ENCODE assay signal across 13 cellular contexts in the genomic region with DNA sequence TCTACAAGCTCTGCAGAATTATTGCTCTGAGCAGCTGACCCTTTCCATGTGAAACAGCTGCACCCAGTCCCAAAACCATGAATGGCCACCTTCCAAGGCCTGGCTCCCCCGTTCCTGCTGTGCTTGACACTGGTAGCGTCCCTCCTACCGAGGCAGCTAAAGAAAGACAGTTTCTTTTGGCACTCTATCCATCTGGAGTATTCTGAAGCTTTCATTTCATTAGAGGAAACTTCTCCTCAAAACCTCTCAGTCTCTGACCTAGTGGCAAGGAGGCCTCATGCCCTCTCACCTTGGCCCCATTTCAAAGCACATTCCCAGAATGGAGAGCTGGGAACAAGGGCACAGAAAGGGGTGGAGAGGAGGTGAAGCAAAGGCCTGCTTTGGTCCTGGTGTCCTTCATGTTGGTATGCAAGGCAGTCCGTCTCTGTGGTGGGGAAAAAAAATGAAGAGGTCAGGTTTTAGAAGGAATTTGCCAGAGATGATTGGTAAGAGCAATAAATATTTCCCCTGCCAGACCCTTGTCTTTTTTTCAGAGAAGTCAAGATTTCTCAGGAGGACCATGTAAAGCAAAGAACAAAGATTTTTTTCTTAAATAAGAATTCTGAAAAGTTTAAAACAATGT.
DNase-seq lines count a peak whose midpoint lies in the region; ATAC-seq and TF ChIP-seq lines count a peak whose summit lies in the region.
"Had no signal": no experiment of that assay in that cellular context is flagged by ENCODE, and none has a peak within 500 bp of the region (broad histone marks: within the 10 kb centered on the region; RNA-seq: fewer than 3 reads in every experiment).

No MANE protein-coding gene starts in this region.

- TF ChIP-seq CTCF in GM23338 (conservative IDR thresholded peaks at IDR 0.05; ENCODE audit: low read depth in 2 of 2): no peak
- TF ChIP-seq CTCF in coronary artery (IDR thresholded peaks at IDR 0.05): no peak

- no peak overlapping the region for H2AFZ ChIP-seq in GM23338

- H3K27me3 ChIP-seq in GM23338 (ENCODE audit: insufficient read depth) (no peaks in the 10 kb centered on the region), subcutaneous abdominal adipose tissue (ENCODE audit: control insufficient read depth in 5 of 5, insufficient read depth in 4 of 5, low read length in 5 of 5) (no peaks in the 10 kb centered on the region)
- H3K27me3 ChIP-seq: heart left ventricle had no signal

- H3K9me3 Mint-ChIP-seq in GM23338: no peaks in the 10 kb centered on the region

- H3K9me2 ChIP-seq in GM23338 (ENCODE audit: insufficient read depth): no peaks in the 10 kb centered on the region

- peaks cover 39% of the 10 kb centered on the region for H3K4me1 Mint-ChIP-seq in GM23338

- H3K9ac ChIP-seq in subcutaneous abdominal adipose tissue (ENCODE audit: low read length in 5 of 5): peak overlapping the region in 2 of 5 donors; percentile 53 to 58

- H3K79me2 ChIP-seq in GM23338 (replicated peaks; ENCODE audit: insufficient read depth): no peaks in the 10 kb centered on the region

- 90 to 96% methylated on average over 2 to 3 of the region's 4 CpGs for WGBS in mesodermal cell (ENCODE audit: insufficient coverage in 2 of 2), 2 experiments

- H3F3A ChIP-seq in GM23338 (replicated peaks; ENCODE audit: low read depth): no peaks in the 10 kb centered on the region

- peaks cover 31% of the 10 kb centered on the region for H3K36me3 Mint-ChIP-seq in GM23338 (ENCODE audit: low read depth)

- H3K27ac Mint-ChIP-seq in GM23338: peak overlapping the region; percentile 6; the same call in 1 of the 2 replicates

- ATAC-seq in GM23338 (no peak), GM19328 (IDR thresholded peaks at IDR 0.05; ENCODE audit: unreplicated experiment) (no peak)

- no peak overlapping the region for H3K4me3 ChIP-seq in GM23338
- H3K4me3 ChIP-seq in coronary artery: peak overlapping the region; percentile 39
- H3K4me3 ChIP-seq in mesodermal cell (ENCODE audit: extremely low read depth, insufficient read depth, low read length, poor library complexity, severe bottlenecking): no peak overlapping the region
- H3K4me3 ChIP-seq in subcutaneous abdominal adipose tissue (ENCODE audit: low read depth in 1 of 5, low read length in 5 of 5): peak overlapping the region in 3 of 5 donors; percentile 12 to 53 (median 40)

- peaks cover 16% of the 10 kb centered on the region; the same call in 1 of the 2 replicates for H3K4me1 ChIP-seq in GM23338 (ENCODE audit: insufficient read depth)
- peaks cover 26% of the 10 kb centered on the region for H3K4me1 ChIP-seq in mesodermal cell (ENCODE audit: control insufficient read depth, insufficient read depth, low read length, poor library complexity, severe bottlenecking)
- peaks cover 3 to 50% (median 35%) of the 10 kb centered on the region in 5 donors for H3K4me1 ChIP-seq in subcutaneous abdominal adipose tissue (ENCODE audit: control insufficient read depth in 5 of 5, insufficient read depth in 5 of 5, low read length in 5 of 5)

- H3K4me2 ChIP-seq in GM23338: no peak overlapping the region

- no peak overlapping the region for H3K27ac ChIP-seq in GM23338 (ENCODE audit: low read depth)
- peak overlapping the region; percentile 33 to 76 for H3K27ac ChIP-seq in coronary artery
- peak overlapping the region; percentile 78 for H3K27ac ChIP-seq in mesodermal cell (ENCODE audit: low read depth, low read length, severe bottlenecking)
- peak overlapping the region; percentile 74 for H3K27ac ChIP-seq in subcutaneous abdominal adipose tissue (ENCODE audit: low read depth, low read length)

- no peak overlapping the region for H3K4me3 Mint-ChIP-seq in GM23338

- DNase-seq in GM23338 (ENCODE audit: low spot score) (no peak), coronary artery (ENCODE audit: low spot score) (no peak), DMS53 (lab: John Stamatoyannopoulos, UW) (no peak), inferior parietal cortex (ENCODE audit: extremely low spot score) (no peak)
- DNase-seq in activated CD4-positive, alpha-beta T cell treated with anti-CD3 and anti-CD28 coated beads, Interleukin-2, amount 50 U/mL, for 4 hours: no peak
- DNase-seq: erythroblast; KG1; NK-92 treated with Interleukin-12 subunit alpha and Interleukin-12 subunit beta, amount 100 ng/mL, for 24 hours; stimulated activated naive CD4-positive, alpha-beta T cell treated with Interleukin-2 at 50 U/mL for 16 hours had no signal

- H3K27me3 Mint-ChIP-seq in GM23338 (ENCODE audit: insufficient read depth, low read depth, poor library complexity): peaks cover 8% of the 10 kb centered on the region

- H4K20me1 ChIP-seq in GM23338 (replicated peaks; ENCODE audit: insufficient read depth): no peaks in the 10 kb centered on the region

- 0 out of 2 replicates have a peak, but pooled peaks cover 8% of the 10 kb centered on the region for H3K36me3 ChIP-seq in GM23338 (ENCODE audit: insufficient read depth)
- peaks cover 30% of the 10 kb centered on the region for H3K36me3 ChIP-seq in mesodermal cell (ENCODE audit: control insufficient read depth, insufficient read depth, low read length)
- peaks cover 11 to 31% (median 17%) of the 10 kb centered on the region in 5 donors for H3K36me3 ChIP-seq in subcutaneous abdominal adipose tissue (ENCODE audit: control insufficient read depth in 5 of 5, insufficient read depth in 5 of 5, low read length in 5 of 5)

- H3K9me3 ChIP-seq in mesodermal cell (ENCODE audit: control insufficient read depth, low read length): no peaks in the 10 kb centered on the region
- no peaks in the 10 kb centered on the region for H3K9me3 ChIP-seq in subcutaneous abdominal adipose tissue (ENCODE audit: control insufficient read depth in 5 of 5, low read length in 5 of 5)
- H3K9me3 ChIP-seq: heart left ventricle had no signal

TF ChIP-seq in GM23338, 12 proteins besides CTCF, POLR2A, EP300 and RAD21:
- TF ChIP-seq NANOG (IDR thresholded peaks at IDR 0.05; ENCODE audit: borderline replicate concordance) (no peak), ZNF114 (CRISPR knock-in tag; IDR thresholded peaks at IDR 0.05) (no peak), STAT1 (IDR thresholded peaks at IDR 0.05; ENCODE audit: unreplicated experiment) (no peak), EZH2 (IDR thresholded peaks at IDR 0.05; ENCODE audit: low read depth, unreplicated experiment) (no peak), JUNB (IDR thresholded peaks at IDR 0.05; ENCODE audit: unreplicated experiment) (no peak), ZNF331 (CRISPR knock-in tag; IDR thresholded peaks at IDR 0.05; ENCODE audit: low read depth) (no peak)
- TF ChIP-seq, protein P1, sequence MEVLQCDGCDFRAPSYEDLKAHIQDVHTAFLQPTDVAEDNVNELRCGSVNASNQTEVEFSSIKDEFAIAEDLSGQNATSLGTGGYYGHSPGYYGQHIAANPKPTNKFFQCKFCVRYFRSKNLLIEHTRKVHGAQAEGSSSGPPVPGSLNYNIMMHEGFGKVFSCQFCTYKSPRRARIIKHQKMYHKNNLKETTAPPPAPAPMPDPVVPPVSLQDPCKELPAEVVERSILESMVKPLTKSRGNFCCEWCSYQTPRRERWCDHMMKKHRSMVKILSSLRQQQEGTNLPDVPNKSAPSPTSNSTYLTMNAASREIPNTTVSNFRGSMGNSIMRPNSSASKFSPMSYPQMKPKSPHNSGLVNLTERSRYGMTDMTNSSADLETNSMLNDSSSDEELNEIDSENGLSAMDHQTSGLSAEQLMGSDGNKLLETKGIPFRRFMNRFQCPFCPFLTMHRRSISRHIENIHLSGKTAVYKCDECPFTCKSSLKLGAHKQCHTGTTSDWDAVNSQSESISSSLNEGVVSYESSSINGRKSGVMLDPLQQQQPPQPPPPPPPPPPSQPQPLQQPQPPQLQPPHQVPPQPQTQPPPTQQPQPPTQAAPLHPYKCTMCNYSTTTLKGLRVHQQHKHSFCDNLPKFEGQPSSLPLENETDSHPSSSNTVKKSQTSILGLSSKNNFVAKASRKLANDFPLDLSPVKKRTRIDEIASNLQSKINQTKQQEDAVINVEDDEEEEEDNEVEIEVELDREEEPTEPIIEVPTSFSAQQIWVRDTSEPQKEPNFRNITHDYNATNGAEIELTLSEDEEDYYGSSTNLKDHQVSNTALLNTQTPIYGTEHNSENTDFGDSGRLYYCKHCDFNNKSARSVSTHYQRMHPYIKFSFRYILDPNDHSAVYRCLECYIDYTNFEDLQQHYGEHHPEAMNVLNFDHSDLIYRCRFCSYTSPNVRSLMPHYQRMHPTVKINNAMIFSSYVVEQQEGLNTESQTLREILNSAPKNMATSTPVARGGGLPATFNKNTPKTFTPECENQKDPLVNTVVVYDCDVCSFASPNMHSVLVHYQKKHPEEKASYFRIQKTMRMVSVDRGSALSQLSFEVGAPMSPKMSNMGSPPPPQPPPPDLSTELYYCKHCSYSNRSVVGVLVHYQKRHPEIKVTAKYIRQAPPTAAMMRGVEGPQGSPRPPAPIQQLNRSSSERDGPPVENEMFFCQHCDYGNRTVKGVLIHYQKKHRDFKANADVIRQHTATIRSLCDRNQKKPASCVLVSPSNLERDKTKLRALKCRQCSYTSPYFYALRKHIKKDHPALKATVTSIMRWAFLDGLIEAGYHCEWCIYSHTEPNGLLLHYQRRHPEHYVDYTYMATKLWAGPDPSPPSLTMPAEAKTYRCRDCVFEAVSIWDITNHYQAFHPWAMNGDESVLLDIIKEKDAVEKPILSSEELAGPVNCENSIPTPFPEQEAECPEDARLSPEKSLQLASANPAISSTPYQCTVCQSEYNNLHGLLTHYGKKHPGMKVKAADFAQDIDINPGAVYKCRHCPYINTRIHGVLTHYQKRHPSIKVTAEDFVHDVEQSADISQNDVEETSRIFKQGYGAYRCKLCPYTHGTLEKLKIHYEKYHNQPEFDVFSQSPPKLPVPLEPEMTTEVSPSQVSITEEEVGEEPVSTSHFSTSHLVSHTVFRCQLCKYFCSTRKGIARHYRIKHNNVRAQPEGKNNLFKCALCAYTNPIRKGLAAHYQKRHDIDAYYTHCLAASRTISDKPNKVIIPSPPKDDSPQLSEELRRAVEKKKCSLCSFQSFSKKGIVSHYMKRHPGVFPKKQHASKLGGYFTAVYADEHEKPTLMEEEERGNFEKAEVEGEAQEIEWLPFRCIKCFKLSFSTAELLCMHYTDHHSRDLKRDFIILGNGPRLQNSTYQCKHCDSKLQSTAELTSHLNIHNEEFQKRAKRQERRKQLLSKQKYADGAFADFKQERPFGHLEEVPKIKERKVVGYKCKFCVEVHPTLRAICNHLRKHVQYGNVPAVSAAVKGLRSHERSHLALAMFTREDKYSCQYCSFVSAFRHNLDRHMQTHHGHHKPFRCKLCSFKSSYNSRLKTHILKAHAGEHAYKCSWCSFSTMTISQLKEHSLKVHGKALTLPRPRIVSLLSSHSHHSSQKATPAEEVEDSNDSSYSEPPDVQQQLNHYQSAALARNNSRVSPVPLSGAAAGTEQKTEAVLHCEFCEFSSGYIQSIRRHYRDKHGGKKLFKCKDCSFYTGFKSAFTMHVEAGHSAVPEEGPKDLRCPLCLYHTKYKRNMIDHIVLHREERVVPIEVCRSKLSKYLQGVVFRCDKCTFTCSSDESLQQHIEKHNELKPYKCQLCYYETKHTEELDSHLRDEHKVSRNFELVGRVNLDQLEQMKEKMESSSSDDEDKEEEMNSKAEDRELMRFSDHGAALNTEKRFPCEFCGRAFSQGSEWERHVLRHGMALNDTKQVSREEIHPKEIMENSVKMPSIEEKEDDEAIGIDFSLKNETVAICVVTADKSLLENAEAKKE (CRISPR knock-in tag; IDR thresholded peaks at IDR 0.05): no peak

Comparison
In these comparisons a context has a peak if more than half of its experiments do, and no peak if none do; other contexts are left out.
1. H3K4me3 ChIP-seq: peak in coronary artery (single experiment) and subcutaneous abdominal adipose tissue (3 of 5); none in GM23338 (single experiment) and mesodermal cell (single experiment).